Comparison of ENCODE assay signal across 2 cellular contexts in genomic region chr1:20342294-20343148, GRCh38.
TF ChIP-seq lines count a peak whose summit lies in the region.

No MANE protein-coding gene starts in this region.

TF ChIP-seq in SK-N-SH, 30 proteins besides CTCF, POLR2A, EP300 and RAD21 (continued from another document):
- TF ChIP-seq FOXJ3 (CRISPR knock-in tag; IDR thresholded peaks at IDR 0.05) (no peak), NRF1 (IDR thresholded peaks at IDR 0.05; ENCODE audit: low read depth, low read length) (no peak), JUND (IDR thresholded peaks at IDR 0.05) (no peak), GABPA (IDR thresholded peaks at IDR 0.05; ENCODE audit: low read depth) (no peak), CHD2 (IDR thresholded peaks at IDR 0.05; ENCODE audit: low read length, partially characterized antibody) (no peak), TCF12 (IDR thresholded peaks at IDR 0.05) (no peak), MEF2A (IDR thresholded peaks at IDR 0.05; ENCODE audit: borderline replicate concordance, low read depth) (no peak)
TF ChIP-seq in SK-N-SH: peak in this region for 0.

TF ChIP-seq in SK-N-SH treated with all-trans-retinoic acid at 6 μM for 48 hours, 23 proteins besides CTCF, POLR2A, EP300 and RAD21 (continued from another document):
- TF ChIP-seq TSHZ2 (CRISPR knock-in tag; IDR thresholded peaks at IDR 0.05), result no peak
- TF ChIP-seq ZNF70 (CRISPR knock-in tag; IDR thresholded peaks at IDR 0.05), result no peak
- no peak for TF ChIP-seq ESRRG (CRISPR knock-in tag; IDR thresholded peaks at IDR 0.05)
- no peak for TF ChIP-seq ZFP30 (CRISPR knock-in tag; IDR thresholded peaks at IDR 0.05)
- no peak for TF ChIP-seq CSDC2 (CRISPR knock-in tag; IDR thresholded peaks at IDR 0.05)
- TF ChIP-seq OSR1 (CRISPR knock-in tag; IDR thresholded peaks at IDR 0.05), result no peak
- no peak for TF ChIP-seq ZC3H10 (CRISPR knock-in tag; IDR thresholded peaks at IDR 0.05)
- no peak for TF ChIP-seq GLIS3 (CRISPR knock-in tag; IDR thresholded peaks at IDR 0.05)
- no peak for TF ChIP-seq ISL1 (CRISPR knock-in tag; IDR thresholded peaks at IDR 0.05)
- no peak for TF ChIP-seq BACH2 (CRISPR knock-in tag; IDR thresholded peaks at IDR 0.05; ENCODE audit: borderline replicate concordance)
- no peak for TF ChIP-seq RARB (CRISPR knock-in tag; IDR thresholded peaks at IDR 0.05)
